ENCODE assay signal across 9 cellular contexts in the genomic region with DNA sequence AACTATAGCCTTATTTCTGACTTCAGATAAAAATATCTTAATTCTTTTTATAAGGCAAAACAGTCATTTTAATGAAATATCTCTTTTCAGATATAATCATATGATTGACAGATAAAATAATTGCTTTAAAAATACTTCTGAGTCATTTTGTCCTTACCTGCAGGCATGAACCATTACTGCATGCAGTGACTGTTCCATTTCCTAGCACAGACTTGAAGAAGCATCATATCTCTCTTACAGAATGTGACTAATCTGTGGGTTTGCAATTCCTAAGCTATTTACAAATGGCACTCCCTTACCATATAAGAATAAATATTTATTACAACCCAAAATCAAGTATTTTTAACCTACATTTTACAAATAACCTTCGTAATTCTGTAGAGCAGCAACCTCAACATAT.
DNase-seq lines count a peak whose midpoint lies in the region; ATAC-seq and TF ChIP-seq lines count a peak whose summit lies in the region.
"Had no signal": no experiment of that assay in that cellular context is flagged by ENCODE, and none has a peak within 500 bp of the region (broad histone marks: within the 10 kb centered on the region; RNA-seq: fewer than 3 reads in every experiment).

No MANE protein-coding gene starts in this region.

- ATAC-seq in HG02610 (IDR thresholded peaks at IDR 0.05; ENCODE audit: unreplicated experiment) (peak; percentile 49), foreskin keratinocyte (peak; percentile 95)

- H3K27me3 ChIP-seq in foreskin keratinocyte: no peaks in the 10 kb centered on the region

- H3K36me3 Mint-ChIP-seq in CD14-positive monocyte: peaks cover 0 to 2% of the 10 kb centered on the region in 2 donors
- peaks cover 3% of the 10 kb centered on the region for H3K36me3 Mint-ChIP-seq in T-helper 2 cell treated with Interferon-gamma antibody and Interleukin-4, amounts not matched to agents 5 μg/mL and 100 μg/mL, for 36 hours (ENCODE audit: low read depth)

- TF ChIP-seq CTCF in CD14-positive monocyte (IDR thresholded peaks at IDR 0.05): no peak
- no peak for TF ChIP-seq CTCF in foreskin keratinocyte (conservative IDR thresholded peaks at IDR 0.05)
- TF ChIP-seq CTCF in GM10266 (IDR thresholded peaks at IDR 0.05; ENCODE audit: control insufficient read depth, insufficient read depth, low read depth, missing control alignments): no peak

- peak overlapping the region; percentile 20 to 81 for H3K4me3 Mint-ChIP-seq in CD14-positive monocyte
- H3K4me3 Mint-ChIP-seq in T-helper 2 cell treated with Interferon-gamma antibody and Interleukin-4, amounts not matched to agents 5 μg/mL and 100 μg/mL, for 36 hours: peak overlapping the region; percentile 80

- H3K27me3 Mint-ChIP-seq in CD14-positive monocyte (ENCODE audit: low read depth in 3 of 3): no peaks in the 10 kb centered on the region
- no peaks in the 10 kb centered on the region for H3K27me3 Mint-ChIP-seq in T-helper 2 cell treated with Interferon-gamma antibody and Interleukin-4, amounts not matched to agents 5 μg/mL and 100 μg/mL, for 36 hours (ENCODE audit: low read depth)

- no peaks in the 10 kb centered on the region for H3K9me3 Mint-ChIP-seq in CD14-positive monocyte
- H3K9me3 Mint-ChIP-seq in T-helper 2 cell treated with Interferon-gamma antibody and Interleukin-4, amounts not matched to agents 5 μg/mL and 100 μg/mL, for 36 hours: no peaks in the 10 kb centered on the region
- H3K9me3 Mint-ChIP-seq: neural crest cell had no signal

- peaks cover 16% of the 10 kb centered on the region for H3K4me1 Mint-ChIP-seq in CD14-positive monocyte
- H3K4me1 Mint-ChIP-seq in T-helper 2 cell treated with Interferon-gamma antibody and Interleukin-4, amounts not matched to agents 5 μg/mL and 100 μg/mL, for 36 hours (ENCODE audit: low read depth): peaks cover 29% of the 10 kb centered on the region

- peak overlapping the region; percentile 85 for H3K27ac ChIP-seq in foreskin keratinocyte
- peak overlapping the region in 19 of 21 experiments; percentile 64 to 90 (median 78) for H3K27ac ChIP-seq in skin epidermis

- intact Hi-C loops in CD14-positive monocyte (cut with micrococcal nuclease): loop anchor here in 1 of 2 donors (10.0 kb wide), 1 partner anchor 53 kb away; no protein-coding TSS in a partner anchor

- H3K4me1 ChIP-seq in foreskin keratinocyte: peaks cover 16% of the 10 kb centered on the region

- DNase-seq in CD14-positive monocyte (ENCODE audit: low spot score): no peak
- no peak for DNase-seq in T-helper 2 cell treated with Interferon-gamma antibody and Interleukin-4, amounts not matched to agents 5 μg/mL and 100 μg/mL, for 36 hours (ENCODE audit: low spot score)
- peak; percentile 75 to 93 for DNase-seq in foreskin keratinocyte
- no peak for DNase-seq in DMS53 (lab: John Stamatoyannopoulos, UW)
- DNase-seq in DMS79 (lab: John Stamatoyannopoulos, UW): no peak
- DNase-seq in GM10266 (ENCODE audit: extremely low spot score): no peak

- H3K27ac Mint-ChIP-seq in CD14-positive monocyte: peak overlapping the region in 3 of 7 donors; percentile 67 to 96 (median 86)
- H3K27ac Mint-ChIP-seq in T-helper 2 cell treated with Interferon-gamma antibody and Interleukin-4, amounts not matched to agents 5 μg/mL and 100 μg/mL, for 36 hours: no peak overlapping the region

- peak overlapping the region; percentile 23 to 51 (median 31) for H3K4me3 ChIP-seq in skin epidermis

Comparison
In these comparisons a context has a peak if more than half of its experiments do, and no peak if none do; other contexts are left out.
1. DNase-seq: peak in foreskin keratinocyte (2 of 2); none in CD14-positive monocyte (single experiment), T-helper 2 cell treated with Interferon-gamma antibody and Interleukin-4, amounts not matched to agents 5 μg/mL and 100 μg/mL, for 36 hours (single experiment), DMS53 (single experiment), DMS79 (single experiment) and GM10266 (single experiment).